ENCODE assay signal across 8 cellular contexts in the genomic region with DNA sequence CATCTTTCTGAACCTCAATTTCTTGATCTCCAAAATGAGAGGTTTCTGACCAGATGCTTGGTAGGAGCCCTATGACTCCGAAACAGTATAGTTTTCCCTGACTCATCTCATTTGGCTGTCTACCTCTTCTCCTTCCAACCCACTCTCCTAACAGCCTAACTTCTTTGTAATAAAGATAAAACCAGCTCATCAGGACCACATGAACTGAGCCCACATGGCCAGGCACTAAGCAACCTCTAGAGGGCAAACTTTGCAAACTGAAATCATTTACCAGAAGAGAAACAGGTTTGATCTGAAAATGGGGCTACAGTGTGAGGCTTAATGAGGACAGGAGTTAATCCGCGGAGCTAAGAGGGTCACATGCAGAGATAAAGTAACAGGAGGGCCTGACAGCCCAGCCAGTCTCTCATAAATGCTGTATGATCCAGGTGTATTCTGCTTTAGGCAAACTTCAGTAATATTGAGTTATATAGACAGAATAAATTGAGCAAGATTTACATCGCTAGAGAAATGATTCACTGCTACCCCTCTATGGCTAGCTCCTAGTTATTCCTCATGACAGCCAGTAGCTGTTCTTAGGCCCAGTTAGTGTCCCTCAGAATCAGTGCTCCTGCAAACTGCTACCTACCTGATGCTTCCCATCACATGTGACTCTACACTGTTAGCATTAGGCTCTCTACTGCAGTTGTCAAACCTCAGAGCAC.
A peak's percentile ranks its signal among the peaks of the same experiment; 100 is the strongest.
DNase-seq lines count a peak whose midpoint lies in the region; ATAC-seq and TF ChIP-seq lines count a peak whose summit lies in the region.

No MANE protein-coding gene starts in this region.

- H3K4me3 Mint-ChIP-seq in MCF 10A (ENCODE audit: unreplicated experiment) = no peak overlapping the region
- H3K4me3 Mint-ChIP-seq in immature natural killer cell = no peak overlapping the region

- H2AFZ ChIP-seq in ACC112 (ENCODE audit: low read length, unreplicated experiment) = peak overlapping the region; percentile 13

- H3K4me1 Mint-ChIP-seq in MCF 10A (ENCODE audit: insufficient read depth, unreplicated experiment) (peaks cover 11% of the 10 kb centered on the region), immature natural killer cell (no peaks in the 10 kb centered on the region)

- H3K79me2 ChIP-seq in ACC112 (ENCODE audit: control insufficient read depth, insufficient read depth, low read length, unreplicated experiment) = no peaks in the 10 kb centered on the region

- H3K9me3 Mint-ChIP-seq in MCF 10A (ENCODE audit: unreplicated experiment) (no peaks in the 10 kb centered on the region), immature natural killer cell (no peaks in the 10 kb centered on the region)

- intact Hi-C loops in MCF 10A (cut with micrococcal nuclease) = loop anchor here (1.0 to 10.0 kb wide), 9 partner anchors 51 to 552 kb away; a partner anchor contains a TSS

- no peaks in the 10 kb centered on the region for H3K27me3 Mint-ChIP-seq in MCF 10A (ENCODE audit: insufficient read depth, unreplicated experiment)
- H3K27me3 Mint-ChIP-seq in immature natural killer cell (ENCODE audit: low read depth in 3 of 3) = no peaks in the 10 kb centered on the region

- peak; percentile 78 for TF ChIP-seq CTCF in GM13976 (IDR thresholded peaks at IDR 0.05; ENCODE audit: borderline replicate concordance, control extremely low read depth, extremely low read depth, insufficient read depth, missing control alignments)
- peak; percentile 74 for TF ChIP-seq CTCF in MCF 10A (IDR thresholded peaks at IDR 0.05; ENCODE audit: unreplicated experiment)

- CTCF ChIA-PET in MCF 10A (lab: Yijun Ruan, JAX) = interaction anchor here (0.5 to 8.7 kb wide), 84 partner anchors 10 to 692 kb away, joined by 3 to 124 read pairs (median 4); a partner anchor contains a TSS

- H3K4me1 ChIP-seq in ACC112 (ENCODE audit: control insufficient read depth, insufficient read depth, low read length, unreplicated experiment) = peaks cover 50% of the 10 kb centered on the region

- DNase-seq in GM13976 (ENCODE audit: low spot score) (peak; percentile 75), NCI-H128 (lab: John Stamatoyannopoulos, UW; ENCODE audit: unreplicated experiment) (peak; percentile 72), T follicular helper cell (ENCODE audit: low read depth) (peak; percentile 12), MCF 10A (ENCODE audit: unreplicated experiment) (peak; percentile 83), immature natural killer cell (peak; percentile 30 to 49 (median 44))
- peak; percentile 12 to 51 (median 19) for DNase-seq in stimulated activated CD4-positive, alpha-beta T cell treated with anti-CD3 and anti-CD28 coated beads, Interleukin-12 subunit alpha, Interleukin-12 subunit beta, amount 100 ng/mL, for 48 hours (ENCODE audit: low read depth in 2 of 3, low spot score in 1 of 3)

- H3K36me3 Mint-ChIP-seq in MCF 10A (ENCODE audit: insufficient read depth, unreplicated experiment) (no peaks in the 10 kb centered on the region), immature natural killer cell (peaks cover 0 to 4% (median 0%) of the 10 kb centered on the region in 3 donors)

- no TSS peak for BruUV-seq in MCF 10A (replicated peaks; lab: Mats Ljungman, UMichigan)

- peak overlapping the region; percentile 71 for H3K27ac ChIP-seq in ACC112 (ENCODE audit: low read depth, low read length)

- no peaks in the 10 kb centered on the region for H3K27me3 ChIP-seq in ACC112 (ENCODE audit: insufficient read depth, low read length)

- peak; percentile 90 for ATAC-seq in HG02870 (IDR thresholded peaks at IDR 0.05; ENCODE audit: unreplicated experiment)

- H3K4me3 ChIP-seq in ACC112 (ENCODE audit: low read depth, low read length) = no peak overlapping the region

- POLR2A ChIA-PET in MCF 10A (lab: Yijun Ruan, JAX) = interaction anchor here (0.6 to 1.5 kb wide), 6 partner anchors 21 to 382 kb away, joined by 3 to 9 read pairs (median 3); a partner anchor contains a TSS

- no peak overlapping the region for H3K27ac Mint-ChIP-seq in MCF 10A (ENCODE audit: low read depth, unreplicated experiment)
- H3K27ac Mint-ChIP-seq in immature natural killer cell = no peak overlapping the region

- in situ Hi-C loops in GM13976 (cut with MboI; ENCODE audit: low sequenced_read_pairs, unreplicated experiment) = loop anchor here (10.0 to 25.0 kb wide), 2 partner anchors 291 to 549 kb away; no protein-coding TSS in a partner anchor

- H3K36me3 ChIP-seq in ACC112 (ENCODE audit: insufficient read depth, low read length) = no peaks in the 10 kb centered on the region; the same call in 1 of the 2 replicates

Comparison
In these comparisons a context has a peak if more than half of its experiments do, and no peak if none do; other contexts are left out.
1. DNase-seq: peak in every context shown above with its lines; median percentile 83 in MCF 10A; 75 in GM13976; 72 in NCI-H128; 44 in immature natural killer cell; 19 in stimulated activated CD4-positive, alpha-beta T cell treated with anti-CD3 and anti-CD28 coated beads, Interleukin-12 subunit alpha, Interleukin-12 subunit beta, amount 100 ng/mL, for 48 hours; 12 in T follicular helper cell.